25 cellular contexts compared by ENCODE assay signal in the genomic region with DNA sequence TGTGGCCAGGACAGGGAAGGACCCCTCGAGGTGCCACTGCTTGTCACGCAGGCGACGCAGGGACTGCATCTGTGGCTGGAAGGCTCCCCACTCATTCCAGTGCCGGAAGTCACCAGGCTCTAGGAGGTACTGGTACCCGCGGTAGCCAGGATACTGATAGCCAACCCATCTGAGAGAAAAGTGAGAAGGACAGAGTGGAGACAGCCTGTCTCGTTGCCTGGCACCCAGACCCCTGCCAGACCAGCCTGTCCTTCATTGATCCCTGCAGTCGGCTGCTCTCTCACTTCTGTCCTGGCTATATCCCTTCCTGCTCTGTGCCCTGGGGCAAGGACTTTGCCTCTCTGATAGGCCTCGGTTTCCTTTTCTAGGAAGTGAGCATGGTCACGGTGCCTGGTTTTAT. TPM values are rescaled to one million over a fixed set of nuclear protein-coding genes. Genes with fewer than 3 reads are reported as not detected.
"Had no signal": no experiment of that assay in that cellular context is flagged by ENCODE, and none has a peak within 500 bp of the region (broad histone marks: within the 10 kb centered on the region; RNA-seq: fewer than 3 reads in every experiment).

No MANE protein-coding gene starts in this region.

- H3K4me3 Mint-ChIP-seq: activated CD4-positive, alpha-beta T cell treated with anti-CD3 and anti-CD28 coated beads, Interleukin-2, amount 10 ng/mL, durations not matched to agents 24 days and 14 days; activated CD8-positive, alpha-beta T cell treated with anti-CD3 and anti-CD28 coated beads for 36 hours; activated naive CD8-positive, alpha-beta T cell treated with anti-CD3 and anti-CD28 coated beads for 36 hours; activated T-helper 17 cell treated with anti-CD3 and anti-CD28 coated beads, Interleukin-2, amount 50 U/mL, for 72 hours; dendritic cell treated with granulocyte-macrophage colony-stimulating factor and Interleukin-4, amounts not matched to agents 40 ng/mL and 50 ng/mL, for 4 days; nephron progenitor cell had no signal

- H3K36me3 ChIP-seq: thyroid gland had no signal

- H3K27me3 ChIP-seq: thyroid gland had no signal

- H3K27me3 Mint-ChIP-seq: activated CD8-positive, alpha-beta T cell treated with anti-CD3 and anti-CD28 coated beads for 36 hours; activated naive CD8-positive, alpha-beta T cell treated with anti-CD3 and anti-CD28 coated beads for 36 hours; activated T-helper 17 cell treated with anti-CD3 and anti-CD28 coated beads, Interleukin-2, amount 50 U/mL, for 72 hours; dendritic cell treated with granulocyte-macrophage colony-stimulating factor and Interleukin-4, amounts not matched to agents 40 ng/mL and 50 ng/mL, for 4 days had no signal

- H3K9me3 ChIP-seq: thyroid gland had no signal

- FAIRE-seq: islet of Langerhans had no signal

- H3K9me3 Mint-ChIP-seq: activated CD4-positive, alpha-beta T cell treated with anti-CD3 and anti-CD28 coated beads, Interleukin-2, amount 10 ng/mL, durations not matched to agents 24 days and 14 days; activated CD8-positive, alpha-beta T cell treated with anti-CD3 and anti-CD28 coated beads for 36 hours; activated naive CD8-positive, alpha-beta T cell treated with anti-CD3 and anti-CD28 coated beads for 36 hours; activated T-helper 17 cell treated with anti-CD3 and anti-CD28 coated beads, Interleukin-2, amount 50 U/mL, for 72 hours; dendritic cell treated with granulocyte-macrophage colony-stimulating factor and Interleukin-4, amounts not matched to agents 40 ng/mL and 50 ng/mL, for 4 days; nephron progenitor cell had no signal

- ATAC-seq: activated CD8-positive, alpha-beta T cell treated with anti-CD3 and anti-CD28 coated beads for 36 hours; activated T-helper 17 cell treated with anti-CD3 and anti-CD28 coated beads, Interleukin-2, amount 50 U/mL, for 72 hours; left cardiac atrium had no signal

- H3K27ac ChIP-seq: thyroid gland had no signal

- H3K4me1 Mint-ChIP-seq: activated T-helper 17 cell treated with anti-CD3 and anti-CD28 coated beads, Interleukin-2, amount 50 U/mL, for 72 hours had no signal

- H3K27ac Mint-ChIP-seq: activated CD4-positive, alpha-beta T cell treated with anti-CD3 and anti-CD28 coated beads, Interleukin-2, amount 10 ng/mL, durations not matched to agents 24 days and 14 days; activated naive CD8-positive, alpha-beta T cell treated with anti-CD3 and anti-CD28 coated beads for 36 hours; dendritic cell treated with granulocyte-macrophage colony-stimulating factor and Interleukin-4, amounts not matched to agents 40 ng/mL and 50 ng/mL, for 4 days; nephron progenitor cell had no signal

- DNase-seq: activated CD4-positive, alpha-beta T cell treated with anti-CD3 and anti-CD28 coated beads, Interleukin-2, amount 10 ng/mL, durations not matched to agents 24 days and 14 days; activated CD8-positive, alpha-beta T cell treated with anti-CD3 and anti-CD28 coated beads for 36 hours; activated naive CD4-positive, alpha-beta T cell; activated naive CD8-positive, alpha-beta T cell treated with anti-CD3 and anti-CD28 coated beads for 36 hours; activated T-cell treated with anti-CD3 and anti-CD28 coated beads, Interleukin-2, amount 50 U/mL, for 1 hour; amniotic stem cell; effector memory CD4-positive, alpha-beta T cell; foreskin fibroblast; left cardiac atrium; nephron progenitor cell; occipital lobe; retina; stimulated activated CD4-positive, alpha-beta T cell treated with anti-CD3 and anti-CD28 coated beads, Interleukin-12 subunit alpha, Interleukin-12 subunit beta, amount 100 ng/mL, for 4 hours; stimulated activated CD4-positive, alpha-beta T cell treated with anti-CD3 and anti-CD28 coated beads, Interleukin-2, amount 100 ng/mL, for 24 hours; stimulated activated naive CD4-positive, alpha-beta T cell treated with Interleukin-2 at 50 U/mL for 16 hours; thyroid gland had no signal

- H3K4me3 ChIP-seq: thyroid gland had no signal

- H3K4me1 ChIP-seq: thyroid gland had no signal

RNA-seq across cellular contexts. Expression of a gene that starts 18.3 kb away (rescaled TPM):
- total RNA-seq: activated CD4-positive, alpha-beta T cell treated with anti-CD3 and anti-CD28 coated beads, Interleukin-2, amount 10 ng/mL, durations not matched to agents 24 days and 14 days; activated CD8-positive, alpha-beta T cell treated with anti-CD3 and anti-CD28 coated beads for 36 hours; activated naive CD8-positive, alpha-beta T cell treated with anti-CD3 and anti-CD28 coated beads for 36 hours; activated T-helper 17 cell treated with anti-CD3 and anti-CD28 coated beads, Interleukin-2, amount 50 U/mL, for 72 hours; glomerular endothelial cell had no signal

RNA-seq across cellular contexts. Expression of a gene that starts 22.3 kb away (rescaled TPM):
- total RNA-seq: activated CD4-positive, alpha-beta T cell treated with anti-CD3 and anti-CD28 coated beads, Interleukin-2, amount 10 ng/mL, durations not matched to agents 24 days and 14 days; activated CD8-positive, alpha-beta T cell treated with anti-CD3 and anti-CD28 coated beads for 36 hours; activated naive CD8-positive, alpha-beta T cell treated with anti-CD3 and anti-CD28 coated beads for 36 hours; cerebellum; glomerular endothelial cell; left cardiac atrium; lower leg skin; mesenteric fat pad; occipital lobe; subcutaneous adipose tissue; thyroid gland; urinary bladder had no signal
- polyA plus RNA-seq: urinary bladder had no signal
